8 cellular contexts compared by ENCODE assay signal in the genomic region with DNA sequence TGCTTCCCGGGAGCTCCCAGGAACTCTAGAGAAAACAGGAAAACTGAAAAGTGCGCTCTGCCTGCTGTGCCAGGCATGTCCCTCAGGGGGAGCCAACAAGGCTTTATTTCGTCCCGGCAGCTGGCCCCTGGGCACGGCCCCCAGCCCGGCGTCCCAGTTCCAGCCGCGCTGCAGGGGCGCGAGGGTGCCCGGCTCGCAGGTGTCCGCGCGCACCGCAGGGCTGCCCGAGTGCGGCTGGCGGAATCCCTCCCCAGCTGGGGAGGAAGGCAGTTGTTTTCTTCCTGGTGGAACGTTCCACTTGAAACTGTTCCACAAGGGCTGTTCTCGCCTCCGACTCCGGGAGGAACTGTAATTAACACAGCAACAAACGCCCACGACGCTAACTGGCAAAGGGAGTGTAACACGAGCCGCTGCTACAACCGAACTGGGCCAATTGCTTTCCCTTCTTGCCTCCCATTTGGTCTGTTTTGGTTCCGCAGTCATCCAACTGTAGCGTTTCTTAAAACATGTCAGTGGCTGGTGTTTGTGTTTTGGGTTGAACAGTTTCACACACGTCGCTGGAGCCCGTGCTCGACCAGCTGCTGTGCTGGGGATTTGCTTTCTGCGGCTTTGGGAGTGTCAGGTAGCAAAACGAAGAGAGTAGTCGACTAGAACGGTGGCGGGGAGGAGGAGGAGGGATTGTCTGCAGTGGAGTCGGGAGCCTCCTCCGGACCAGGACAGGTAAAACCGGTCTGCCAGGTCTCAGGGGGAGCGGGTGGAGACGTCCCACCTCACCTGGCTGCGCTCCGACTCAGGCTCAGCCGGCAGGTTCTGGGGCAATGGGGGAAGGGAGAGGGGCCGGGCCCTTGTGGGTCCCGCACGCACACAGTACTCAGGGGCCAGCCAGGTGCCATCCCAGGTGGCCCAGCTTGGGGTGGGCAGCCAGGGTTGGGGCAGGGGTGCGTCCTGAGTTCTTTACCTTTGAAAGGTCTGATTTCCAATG.
DNase-seq lines count a peak whose midpoint lies in the region; ATAC-seq lines count a peak whose summit lies in the region.

No MANE protein-coding gene starts in this region.

- no peaks in the 10 kb centered on the region for H3K36me3 Mint-ChIP-seq in activated naive CD8-positive, alpha-beta T cell treated with anti-CD3 and anti-CD28 coated beads, Interleukin-2, amount 10 ng/mL, durations not matched to agents 7 days and 5 days

- intact Hi-C loops in Right ventricle myocardium superior (cut with DNase I), result no loop called here

- H3K4me3 ChIP-seq in HUES48 (ENCODE audit: low read depth, low read length), result peak overlapping the region; percentile 79

- peak overlapping the region; percentile 90 for H3K4me3 Mint-ChIP-seq in activated naive CD8-positive, alpha-beta T cell treated with anti-CD3 and anti-CD28 coated beads, Interleukin-2, amount 10 ng/mL, durations not matched to agents 7 days and 5 days

- peaks cover 24% of the 10 kb centered on the region for H3K4me1 ChIP-seq in HUES48 (ENCODE audit: control insufficient read depth, insufficient read depth, low read length)

- peak; percentile 80 for ATAC-seq in GM21529 (IDR thresholded peaks at IDR 0.05; ENCODE audit: unreplicated experiment)
- ATAC-seq in activated naive CD8-positive, alpha-beta T cell treated with anti-CD3 and anti-CD28 coated beads, Interleukin-2, amount 10 ng/mL, durations not matched to agents 7 days and 5 days (ENCODE audit: low read depth), result peak; percentile 63
- peak; percentile 89 for ATAC-seq in Right ventricle myocardium superior (ENCODE audit: poor library complexity)

- peaks cover 1% of the 10 kb centered on the region for H3K9me3 Mint-ChIP-seq in activated naive CD8-positive, alpha-beta T cell treated with anti-CD3 and anti-CD28 coated beads, Interleukin-2, amount 10 ng/mL, durations not matched to agents 7 days and 5 days

- H3K4me1 Mint-ChIP-seq in activated naive CD8-positive, alpha-beta T cell treated with anti-CD3 and anti-CD28 coated beads, Interleukin-2, amount 10 ng/mL, durations not matched to agents 7 days and 5 days, result peaks cover 11% of the 10 kb centered on the region

- H3K9me3 ChIP-seq in HUES48 (ENCODE audit: control insufficient read depth, insufficient read depth, low read length), result no peaks in the 10 kb centered on the region

- H3K27ac ChIP-seq in HUES48 (ENCODE audit: low read depth, low read length), result peak overlapping the region; percentile 85

- H3K36me3 ChIP-seq in HUES48 (ENCODE audit: control insufficient read depth, insufficient read depth, low read length), result no peaks in the 10 kb centered on the region

- POLR2A ChIA-PET in activated naive CD8-positive, alpha-beta T cell treated with anti-CD3 and anti-CD28 coated beads, Interleukin-2, amount 10 ng/mL, durations not matched to agents 7 days and 5 days (lab: Charles Lee), result interaction anchor here (1.5 kb wide), 1 partner anchor 132 kb away, joined by 3 read pairs; a partner anchor contains a TSS

- H3K9ac ChIP-seq in HUES48 (ENCODE audit: low read depth, low read length), result peak overlapping the region; percentile 63

- in situ Hi-C loops in G401 (cut with HindIII; ENCODE audit: low sequenced_read_pairs), result no loop called here

- no peak overlapping the region for H3K27ac Mint-ChIP-seq in activated naive CD8-positive, alpha-beta T cell treated with anti-CD3 and anti-CD28 coated beads, Interleukin-2, amount 10 ng/mL, durations not matched to agents 7 days and 5 days

- H3K27me3 ChIP-seq in HUES48 (ENCODE audit: control insufficient read depth, insufficient read depth, low read length), result peaks cover 15% of the 10 kb centered on the region

- peak; percentile 27 for DNase-seq in G401 (ENCODE audit: low spot score)
- peak; percentile 69 for DNase-seq in NOMO-1 treated with DMSO at 0.1 percent for 48 hours (lab: John Stamatoyannopoulos, UW; ENCODE audit: unreplicated experiment)
- DNase-seq in activated naive CD8-positive, alpha-beta T cell treated with anti-CD3 and anti-CD28 coated beads, Interleukin-2, amount 10 ng/mL, durations not matched to agents 7 days and 5 days, result peak; percentile 54
- DNase-seq in Right ventricle myocardium superior, result peak; percentile 74
- DNase-seq in nucleus accumbens (lab: John Stamatoyannopoulos, UW), result peak in 49 of 56 donors; percentile 8 to 75 (median 37)
- DNase-seq in mesenteric fat pad (ENCODE audit: low spot score), result no peak

- peaks cover 47% of the 10 kb centered on the region for H3K27me3 Mint-ChIP-seq in activated naive CD8-positive, alpha-beta T cell treated with anti-CD3 and anti-CD28 coated beads, Interleukin-2, amount 10 ng/mL, durations not matched to agents 7 days and 5 days
